9 cellular contexts compared by ENCODE assay signal in genomic region chr14:65070710-65071033, GRCh38. TPM values are rescaled to one million over a fixed set of nuclear protein-coding genes. Genes with fewer than 3 reads are reported as not detected.
DNase-seq lines count a peak whose midpoint lies in the region; ATAC-seq and TF ChIP-seq lines count a peak whose summit lies in the region.
"Had no signal": no experiment of that assay in that cellular context is flagged by ENCODE, and none has a peak within 500 bp of the region (broad histone marks: within the 10 kb centered on the region; RNA-seq: fewer than 3 reads in every experiment).

No MANE protein-coding gene starts in this region.

- peaks cover 55% of the 10 kb centered on the region for H3K36me3 Mint-ChIP-seq in stimulated activated effector memory CD8-positive, alpha-beta T cell treated with anti-CD3 and anti-CD28 coated beads, Interleukin-12 subunit alpha, Interleukin-12 subunit beta, amount 100 ng/mL, for 72 hours
- H3K36me3 Mint-ChIP-seq: natural killer cell had no signal

- peaks cover 17% of the 10 kb centered on the region for H3K4me1 Mint-ChIP-seq in stimulated activated effector memory CD8-positive, alpha-beta T cell treated with anti-CD3 and anti-CD28 coated beads, Interleukin-12 subunit alpha, Interleukin-12 subunit beta, amount 100 ng/mL, for 72 hours

- no peak overlapping the region; the same call in 1 of the 2 replicates for H3K9ac ChIP-seq in MM.1S (ENCODE audit: low read length)

- H4K20me1 ChIP-seq in MM.1S (ENCODE audit: insufficient read depth, low read length), result no peaks in the 10 kb centered on the region

- H3K4me3 ChIP-seq in MM.1S (ENCODE audit: low read length), result peak overlapping the region; percentile 43
- no peak overlapping the region for H3K4me3 ChIP-seq in ascending aorta

- TF ChIP-seq CTCF in MM.1S (IDR thresholded peaks at IDR 0.05; ENCODE audit: low read length) (no peak), ascending aorta (IDR thresholded peaks at IDR 0.05) (no peak)

- peak; percentile 47 for DNase-seq in MM.1S
- DNase-seq in amniotic epithelial cell (ENCODE audit: low read depth), result peak; percentile 18
- peak; percentile 19 for DNase-seq in renal cortical epithelial cell (ENCODE audit: low read depth)
- no peak for DNase-seq in ascending aorta (ENCODE audit: low spot score in 2 of 2)
- no peak for DNase-seq in sciatic nerve (ENCODE audit: low spot score)
- no peak for DNase-seq in stimulated activated effector memory CD8-positive, alpha-beta T cell treated with anti-CD3 and anti-CD28 coated beads, Interleukin-12 subunit alpha, Interleukin-12 subunit beta, amount 100 ng/mL, for 72 hours (ENCODE audit: low spot score in 2 of 2)
- DNase-seq: amniotic stem cell, natural killer cell had no signal

- no peaks in the 10 kb centered on the region for H3K9me2 ChIP-seq in MM.1S (replicated peaks; ENCODE audit: insufficient read depth, low read length)

- H3K27ac ChIP-seq in MM.1S (ENCODE audit: low read length) (peak overlapping the region; percentile 47; the same call in 1 of the 2 replicates), ascending aorta (no peak overlapping the region)

- H3K4me2 ChIP-seq in MM.1S (ENCODE audit: low read depth, low read length), result peak overlapping the region; percentile 74

- peaks cover 4% of the 10 kb centered on the region; the same call in 1 of the 2 replicates for H3K4me1 ChIP-seq in MM.1S (ENCODE audit: low read length)
- peaks cover 0 to 7% of the 10 kb centered on the region in 2 donors for H3K4me1 ChIP-seq in ascending aorta

- H3K4me3 Mint-ChIP-seq in stimulated activated effector memory CD8-positive, alpha-beta T cell treated with anti-CD3 and anti-CD28 coated beads, Interleukin-12 subunit alpha, Interleukin-12 subunit beta, amount 100 ng/mL, for 72 hours, result no peak overlapping the region
- H3K4me3 Mint-ChIP-seq: natural killer cell had no signal

- H3K79me2 ChIP-seq in MM.1S (ENCODE audit: low read length), result no peaks in the 10 kb centered on the region

- peaks cover 6% of the 10 kb centered on the region for H3F3A ChIP-seq in MM.1S (ENCODE audit: insufficient read depth, low read length)

- H2AFZ ChIP-seq in MM.1S (ENCODE audit: low read length), result 0 out of 2 replicates have a peak overlapping the region, but pooled peaks have one; percentile 31

- H3K27me3 ChIP-seq in MM.1S (replicated peaks; ENCODE audit: insufficient read depth, low read length), result no peaks in the 10 kb centered on the region
- no peaks in the 10 kb centered on the region for H3K27me3 ChIP-seq in ascending aorta

- no peaks in the 10 kb centered on the region for H3K9me3 Mint-ChIP-seq in stimulated activated effector memory CD8-positive, alpha-beta T cell treated with anti-CD3 and anti-CD28 coated beads, Interleukin-12 subunit alpha, Interleukin-12 subunit beta, amount 100 ng/mL, for 72 hours
- H3K9me3 Mint-ChIP-seq: natural killer cell had no signal

- intact Hi-C loops in ascending aorta (cut with DNase I) (no loop called here), sciatic nerve (cut with DNase I) (no loop called here)

- H3K27ac Mint-ChIP-seq in stimulated activated effector memory CD8-positive, alpha-beta T cell treated with anti-CD3 and anti-CD28 coated beads, Interleukin-12 subunit alpha, Interleukin-12 subunit beta, amount 100 ng/mL, for 72 hours, result no peak overlapping the region
- H3K27ac Mint-ChIP-seq: natural killer cell had no signal

- H3K9me3 ChIP-seq in MM.1S (replicated peaks; ENCODE audit: insufficient read depth, low read length) (no peaks in the 10 kb centered on the region), ascending aorta (no peaks in the 10 kb centered on the region)

- H3K36me3 ChIP-seq in MM.1S (replicated peaks; ENCODE audit: insufficient read depth, low read length) (no peaks in the 10 kb centered on the region), ascending aorta (peaks cover 21 to 28% of the 10 kb centered on the region in 2 donors)

- ATAC-seq in GM18861 (IDR thresholded peaks at IDR 0.05; ENCODE audit: unreplicated experiment) (peak; percentile 50), sciatic nerve (no peak)
- ATAC-seq in stimulated activated effector memory CD8-positive, alpha-beta T cell treated with anti-CD3 and anti-CD28 coated beads, Interleukin-12 subunit alpha, Interleukin-12 subunit beta, amount 100 ng/mL, for 72 hours, result no peak
- ATAC-seq: natural killer cell had no signal

RNA-seq across cellular contexts. Expression of gene MAX, which starts 31.6 kb away (rescaled TPM):
- 32.0 and 50.4 TPM in 2 replicates for total RNA-seq in renal cortical epithelial cell
- 26.8 TPM for total RNA-seq in ascending aorta
- 131 TPM for total RNA-seq in sciatic nerve

Comparison
In these comparisons a context has a peak if more than half of its experiments do, and no peak if none do; other contexts are left out.
1. DNase-seq: peak in MM.1S (single experiment), amniotic epithelial cell (single experiment) and renal cortical epithelial cell (single experiment); none in ascending aorta (0 of 2), sciatic nerve (single experiment) and stimulated activated effector memory CD8-positive, alpha-beta T cell treated with anti-CD3 and anti-CD28 coated beads, Interleukin-12 subunit alpha, Interleukin-12 subunit beta, amount 100 ng/mL, for 72 hours (0 of 2).